10 cellular contexts compared by ENCODE assay signal in the genomic region with DNA sequence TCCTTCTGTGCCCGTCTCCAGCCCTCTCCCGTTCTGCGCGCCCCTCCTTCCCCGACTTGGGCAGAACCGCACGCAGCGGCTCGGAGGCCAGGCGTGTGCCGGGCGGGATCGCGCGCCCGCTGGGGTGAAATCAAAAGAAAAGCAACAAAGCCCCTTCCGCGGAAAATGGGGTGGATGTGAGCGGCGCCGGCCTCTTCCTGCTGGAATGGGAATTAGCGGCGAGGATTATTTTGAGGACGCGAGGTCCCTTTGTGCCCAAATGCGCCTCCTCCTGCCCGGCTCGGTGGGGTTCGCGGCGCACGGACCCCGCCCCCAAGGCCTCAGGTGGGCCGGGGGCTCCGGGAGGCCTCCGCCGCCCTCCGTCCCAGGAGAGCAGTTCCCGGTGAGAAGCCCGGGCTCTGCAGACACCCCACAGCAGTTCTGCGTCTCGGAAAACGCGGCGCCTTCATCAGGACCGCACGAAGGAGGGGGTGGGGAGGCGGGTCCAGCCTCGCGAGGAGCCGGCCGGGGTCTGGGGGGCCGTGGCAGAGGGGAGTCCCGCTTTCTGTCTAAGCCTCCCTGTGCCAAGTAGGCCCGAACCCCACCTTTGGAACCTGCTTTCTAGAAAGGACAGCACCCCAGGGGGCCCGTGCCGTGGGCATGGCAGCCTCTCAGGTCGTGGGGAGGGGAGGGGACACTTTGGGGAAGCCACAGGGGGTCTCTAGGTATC.
DNase-seq lines count a peak whose midpoint lies in the region; ATAC-seq, FAIRE-seq and TF ChIP-seq lines count a peak whose summit lies in the region.
"Had no signal": no experiment of that assay in that cellular context is flagged by ENCODE, and none has a peak within 500 bp of the region (broad histone marks: within the 10 kb centered on the region; RNA-seq: fewer than 3 reads in every experiment).

No MANE protein-coding gene starts in this region.

- H3K9me3 ChIP-seq in esophagus muscularis mucosa (no peaks in the 10 kb centered on the region), ovary (no peaks in the 10 kb centered on the region)

- TF ChIP-seq EP300 in esophagus muscularis mucosa (IDR thresholded peaks at IDR 0.05), result no peak
- TF ChIP-seq EP300 in ovary (IDR thresholded peaks at IDR 0.05), result no peak

- peaks cover 0 to 80% (median 34%) of the 10 kb centered on the region in 4 donors for H3K27me3 ChIP-seq in esophagus muscularis mucosa
- H3K27me3 ChIP-seq in ovary, result no peaks in the 10 kb centered on the region

- WGBS in esophagus muscularis mucosa, result 0% methylated on average over 1 of the region's 58 CpGs
- WGBS in ovary, 3 donors, result 1% methylated on average over 44 to 54 of the region's 58 CpGs

- H3K27ac ChIP-seq in esophagus muscularis mucosa (replicated peaks in 1 of 4), result no peak overlapping the region
- no peak overlapping the region for H3K27ac ChIP-seq in ovary
- H3K27ac ChIP-seq: skin epidermis had no signal

- peak; percentile 60 for DNase-seq in D721Med (ENCODE audit: insufficient read length, low spot score)
- peak; percentile 68 for DNase-seq in NCI-H2227 (lab: John Stamatoyannopoulos, UW; ENCODE audit: unreplicated experiment)
- no peak for DNase-seq in esophagus muscularis mucosa (ENCODE audit: extremely low spot score)
- DNase-seq in ovary, result peak in 2 of 5 donors; percentile 44 to 52
- no peak for DNase-seq in UCSD-AML1 (lab: John Stamatoyannopoulos, UW; ENCODE audit: unreplicated experiment)
- no peak for DNase-seq in stimulated activated CD4-positive, alpha-beta T cell treated with anti-CD3 and anti-CD28 coated beads, Interleukin-2, amount 100 ng/mL, for 24 hours
- DNase-seq: activated CD4-positive, alpha-beta memory T cell treated with anti-CD3 and anti-CD28 coated beads for 36 hours had no signal

- intact Hi-C loops in esophagus muscularis mucosa (cut with DNase I), result no loop called here
- intact Hi-C loops in ovary (cut with DNase I), result no loop called here

- peak; percentile 1 for TF ChIP-seq CTCF in D721Med (IDR thresholded peaks at IDR 0.05; ENCODE audit: insufficient read depth, missing control alignments)
- no peak for TF ChIP-seq CTCF in esophagus muscularis mucosa (IDR thresholded peaks at IDR 0.05)
- no peak for TF ChIP-seq CTCF in ovary (IDR thresholded peaks at IDR 0.05)

- H3K36me3 ChIP-seq in esophagus muscularis mucosa (no peaks in the 10 kb centered on the region), ovary (no peaks in the 10 kb centered on the region)

- no peak for FAIRE-seq in D721Med (lab: Jason Lieb, UNC)
- FAIRE-seq: bronchial epithelial cell had no signal

- H3K4me3 ChIP-seq in esophagus muscularis mucosa, result peak overlapping the region; percentile 16 to 34 (median 26)
- peak overlapping the region; percentile 16 for H3K4me3 ChIP-seq in ovary

- H3K4me1 ChIP-seq in esophagus muscularis mucosa (peaks cover 8 to 35% (median 31%) of the 10 kb centered on the region in 4 donors), ovary (ENCODE audit: insufficient read depth) (peaks cover 4% of the 10 kb centered on the region)

- TF ChIP-seq POLR2A in esophagus muscularis mucosa (IDR thresholded peaks at IDR 0.05; ENCODE audit: low read depth) (no peak), ovary (IDR thresholded peaks at IDR 0.05) (no peak)

- ATAC-seq in HG03139 (IDR thresholded peaks at IDR 0.05; ENCODE audit: unreplicated experiment), result no peak

Comparison
In these comparisons a context has a peak if more than half of its experiments do, and no peak if none do; other contexts are left out.
1. DNase-seq: peak in D721Med (single experiment) and NCI-H2227 (single experiment); none in esophagus muscularis mucosa (single experiment), UCSD-AML1 (single experiment) and stimulated activated CD4-positive, alpha-beta T cell treated with anti-CD3 and anti-CD28 coated beads, Interleukin-2, amount 100 ng/mL, for 24 hours (0 of 2).